24 cellular contexts compared by ENCODE assay signal in genomic region chr6:4615891-4616290, GRCh38.
DNase-seq lines count a peak whose midpoint lies in the region; ATAC-seq and TF ChIP-seq lines count a peak whose summit lies in the region.
"Had no signal": no experiment of that assay in that cellular context is flagged by ENCODE, and none has a peak within 500 bp of the region (broad histone marks: within the 10 kb centered on the region; RNA-seq: fewer than 3 reads in every experiment).

No MANE protein-coding gene starts in this region.

- H3K27ac ChIP-seq in lower lobe of right lung (no peak overlapping the region), upper lobe of right lung (no peak overlapping the region), brain microvascular endothelial cell (no peak overlapping the region)
- H3K27ac ChIP-seq: SJCRH30, thoracic aorta had no signal

- intact Hi-C loops in lower lobe of right lung (cut with DNase I) (no loop called here), upper lobe of right lung (cut with DNase I) (no loop called here)

- H3K4me1 Mint-ChIP-seq in activated naive CD8-positive, alpha-beta T cell treated with anti-CD3 and anti-CD28 coated beads for 36 hours, result peaks cover 3% of the 10 kb centered on the region
- H3K4me1 Mint-ChIP-seq: activated CD4-positive, alpha-beta T cell treated with anti-CD3 and anti-CD28 coated beads, Interleukin-2, amount 10 ng/mL, durations not matched to agents 24 days and 14 days had no signal

- no peaks in the 10 kb centered on the region for H3K36me3 ChIP-seq in lower lobe of right lung
- no peaks in the 10 kb centered on the region for H3K36me3 ChIP-seq in upper lobe of right lung
- H3K36me3 ChIP-seq in brain microvascular endothelial cell (replicated peaks), result no peaks in the 10 kb centered on the region
- H3K36me3 ChIP-seq: SJCRH30, thoracic aorta had no signal

- TF ChIP-seq CTCF in fibroblast of pulmonary artery (IDR thresholded peaks at IDR 0.05; ENCODE audit: low read length, missing control alignments) (no peak), lower lobe of right lung (IDR thresholded peaks at IDR 0.05) (no peak), upper lobe of right lung (IDR thresholded peaks at IDR 0.05) (no peak), brain microvascular endothelial cell (IDR thresholded peaks at IDR 0.05; ENCODE audit: low read depth, low read length, missing control alignments) (no peak)

- peaks cover 12% of the 10 kb centered on the region for H3K27me3 Mint-ChIP-seq in activated naive CD8-positive, alpha-beta T cell treated with anti-CD3 and anti-CD28 coated beads for 36 hours
- H3K27me3 Mint-ChIP-seq: activated CD4-positive, alpha-beta T cell treated with anti-CD3 and anti-CD28 coated beads, Interleukin-2, amount 10 ng/mL, durations not matched to agents 24 days and 14 days had no signal

- H3K4me3 Mint-ChIP-seq in activated naive CD8-positive, alpha-beta T cell treated with anti-CD3 and anti-CD28 coated beads for 36 hours, result no peak overlapping the region
- H3K4me3 Mint-ChIP-seq: activated CD4-positive, alpha-beta T cell treated with anti-CD3 and anti-CD28 coated beads, Interleukin-2, amount 10 ng/mL, durations not matched to agents 24 days and 14 days; activated CD8-positive, alpha-beta memory T cell treated with anti-CD3 and anti-CD28 coated beads, Interleukin-2, amount 10 ng/mL, durations not matched to agents 7 days and 5 days; activated naive CD4-positive, alpha-beta T cell treated with anti-CD3 and anti-CD28 coated beads, Interleukin-2, amount 10 ng/mL, durations not matched to agents 7 days and 5 days; CD8-positive, alpha-beta memory T cell; nephron progenitor cell had no signal

- no peaks in the 10 kb centered on the region for H3K27me3 ChIP-seq in lower lobe of right lung (ENCODE audit: low read depth)
- H3K27me3 ChIP-seq in upper lobe of right lung, result no peaks in the 10 kb centered on the region
- no peaks in the 10 kb centered on the region for H3K27me3 ChIP-seq in brain microvascular endothelial cell (replicated peaks)
- H3K27me3 ChIP-seq: SJCRH30 had no signal

- H3K4me3 ChIP-seq in fibroblast of pulmonary artery (replicated peaks; ENCODE audit: low read depth, low read length) (no peak overlapping the region), lower lobe of right lung (no peak overlapping the region), upper lobe of right lung (no peak overlapping the region), brain microvascular endothelial cell (ENCODE audit: low read depth, low read length) (no peak overlapping the region)
- H3K4me3 ChIP-seq: GM12878, SJCRH30, smooth muscle cell, thoracic aorta had no signal

- DNase-seq in NCI-H446 treated with DMSO at 0.1 percent for 48 hours (lab: John Stamatoyannopoulos, UW), result peak; percentile 65
- DNase-seq in fibroblast of pulmonary artery (ENCODE audit: low read depth), result peak; percentile 90
- no peak for DNase-seq in lower lobe of right lung
- DNase-seq in upper lobe of right lung, result no peak
- DNase-seq in H4 (ENCODE audit: low spot score), result no peak
- DNase-seq in brain microvascular endothelial cell, result no peak
- no peak for DNase-seq in activated naive CD8-positive, alpha-beta T cell treated with anti-CD3 and anti-CD28 coated beads for 36 hours
- DNase-seq: activated CD4-positive, alpha-beta T cell treated with anti-CD3 and anti-CD28 coated beads, Interleukin-2, amount 10 ng/mL, durations not matched to agents 24 days and 14 days; activated CD8-positive, alpha-beta memory T cell treated with anti-CD3 and anti-CD28 coated beads, Interleukin-2, amount 10 ng/mL, durations not matched to agents 7 days and 5 days; activated naive CD4-positive, alpha-beta T cell treated with anti-CD3 and anti-CD28 coated beads, Interleukin-2, amount 10 ng/mL, durations not matched to agents 7 days and 5 days; anterior cingulate cortex; CD8-positive, alpha-beta memory T cell; effector memory CD4-positive, alpha-beta T cell; NCI-H2029; NCI-H345; nephron progenitor cell; SJCRH30; stimulated activated naive CD4-positive, alpha-beta T cell; T-helper 1 cell had no signal

- ATAC-seq in lower lobe of right lung (peak; percentile 60 to 66), upper lobe of right lung (peak; percentile 70)
- ATAC-seq: activated CD8-positive, alpha-beta memory T cell treated with anti-CD3 and anti-CD28 coated beads, Interleukin-2, amount 10 ng/mL, durations not matched to agents 7 days and 5 days; esophagus mucosa; GM12878; left lobe of liver had no signal

- no peaks in the 10 kb centered on the region for H3K36me3 Mint-ChIP-seq in activated naive CD8-positive, alpha-beta T cell treated with anti-CD3 and anti-CD28 coated beads for 36 hours
- H3K36me3 Mint-ChIP-seq: activated CD8-positive, alpha-beta memory T cell treated with anti-CD3 and anti-CD28 coated beads, Interleukin-2, amount 10 ng/mL, durations not matched to agents 7 days and 5 days; activated naive CD4-positive, alpha-beta T cell treated with anti-CD3 and anti-CD28 coated beads, Interleukin-2, amount 10 ng/mL, durations not matched to agents 7 days and 5 days; CD8-positive, alpha-beta memory T cell had no signal

- H3K4me1 ChIP-seq in lower lobe of right lung (peaks cover 3% of the 10 kb centered on the region), upper lobe of right lung (no peaks in the 10 kb centered on the region)
- H3K4me1 ChIP-seq: SJCRH30 had no signal

- H3K9me3 Mint-ChIP-seq in activated naive CD8-positive, alpha-beta T cell treated with anti-CD3 and anti-CD28 coated beads for 36 hours, result no peaks in the 10 kb centered on the region
- H3K9me3 Mint-ChIP-seq: activated CD4-positive, alpha-beta T cell treated with anti-CD3 and anti-CD28 coated beads, Interleukin-2, amount 10 ng/mL, durations not matched to agents 24 days and 14 days; activated naive CD4-positive, alpha-beta T cell treated with anti-CD3 and anti-CD28 coated beads, Interleukin-2, amount 10 ng/mL, durations not matched to agents 7 days and 5 days; CD8-positive, alpha-beta memory T cell had no signal

- H3K9me3 ChIP-seq in lower lobe of right lung (no peaks in the 10 kb centered on the region), upper lobe of right lung (no peaks in the 10 kb centered on the region)
- H3K9me3 ChIP-seq: SJCRH30, thoracic aorta had no signal

- in situ Hi-C loops in brain microvascular endothelial cell (cut with HindIII; ENCODE audit: low pct_ligation_motif_present, low sequenced_read_pairs), result no loop called here

- H3K27ac Mint-ChIP-seq in activated naive CD8-positive, alpha-beta T cell treated with anti-CD3 and anti-CD28 coated beads for 36 hours, result no peak overlapping the region
- H3K27ac Mint-ChIP-seq: activated CD4-positive, alpha-beta T cell treated with anti-CD3 and anti-CD28 coated beads, Interleukin-2, amount 10 ng/mL, durations not matched to agents 24 days and 14 days; activated CD8-positive, alpha-beta memory T cell treated with anti-CD3 and anti-CD28 coated beads, Interleukin-2, amount 10 ng/mL, durations not matched to agents 7 days and 5 days; activated naive CD4-positive, alpha-beta T cell treated with anti-CD3 and anti-CD28 coated beads, Interleukin-2, amount 10 ng/mL, durations not matched to agents 7 days and 5 days; CD8-positive, alpha-beta memory T cell; nephron progenitor cell had no signal

Comparison
In these comparisons a context has a peak if more than half of its experiments do, and no peak if none do; other contexts are left out.
1. DNase-seq: peak in NCI-H446 treated with DMSO at 0.1 percent for 48 hours (single experiment) and fibroblast of pulmonary artery (single experiment); none in lower lobe of right lung (single experiment), upper lobe of right lung (single experiment), H4 (single experiment), brain microvascular endothelial cell (single experiment) and activated naive CD8-positive, alpha-beta T cell treated with anti-CD3 and anti-CD28 coated beads for 36 hours (single experiment).